Comparison of ENCODE assay signal across 14 cellular contexts in the genomic region with DNA sequence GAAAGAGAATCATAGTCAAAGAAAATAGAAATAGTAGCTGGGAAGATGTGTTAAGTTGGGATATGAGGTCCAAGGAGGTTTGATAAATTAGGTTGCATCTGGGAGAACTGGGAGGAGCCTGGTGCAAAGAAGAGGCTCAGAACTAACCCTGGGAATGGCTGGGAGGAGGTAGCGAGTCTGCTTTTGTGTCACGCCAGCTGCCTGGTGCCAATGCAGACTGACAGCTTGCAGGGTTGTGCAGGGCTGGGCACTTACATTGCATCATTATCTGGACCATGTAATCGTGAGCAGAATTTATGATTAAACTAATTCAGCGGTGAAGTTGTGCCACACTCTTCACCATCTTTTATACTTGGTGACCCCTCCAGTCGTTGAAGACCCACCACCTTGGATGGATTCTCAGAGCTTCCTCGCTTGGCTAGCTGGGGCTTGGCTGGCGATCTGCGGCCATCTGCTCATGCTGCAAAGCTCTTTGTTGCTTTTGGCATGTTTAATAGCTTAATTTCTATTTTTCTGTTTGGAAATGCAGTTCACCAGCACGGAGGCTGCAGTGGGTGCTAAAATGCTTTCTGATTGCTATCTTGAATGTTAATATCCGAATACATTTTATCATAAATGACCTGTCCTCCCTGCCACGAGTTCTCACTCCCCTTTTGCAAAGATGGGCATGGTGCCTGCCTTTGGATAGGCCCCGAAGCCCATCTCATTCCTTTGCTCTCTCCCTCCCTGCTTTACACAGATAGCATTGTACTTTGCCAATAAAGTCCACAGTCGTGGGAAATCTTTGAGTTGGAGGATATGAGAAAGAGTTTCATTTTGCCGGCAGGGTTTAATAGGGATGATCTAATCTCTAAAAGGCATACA.
DNase-seq lines count a peak whose midpoint lies in the region; ATAC-seq lines count a peak whose summit lies in the region.
"Had no signal": no experiment of that assay in that cellular context is flagged by ENCODE, and none has a peak within 500 bp of the region (broad histone marks: within the 10 kb centered on the region; RNA-seq: fewer than 3 reads in every experiment).

No MANE protein-coding gene starts in this region.

- no peak overlapping the region for H4K91ac ChIP-seq in mesenchymal stem cell (ENCODE audit: low read length)

- H3K27me3 Mint-ChIP-seq in activated CD4-positive, alpha-beta T cell treated with anti-CD3 and anti-CD28 coated beads, Interleukin-2, amount 10 ng/mL, durations not matched to agents 24 days and 14 days, result no peaks in the 10 kb centered on the region

- ATAC-seq in Right ventricle myocardium inferior (peak; percentile 65), HG03025 (IDR thresholded peaks at IDR 0.05; ENCODE audit: low FRiP score, unreplicated experiment) (no peak), HG02840 (IDR thresholded peaks at IDR 0.05; ENCODE audit: low FRiP score, unreplicated experiment) (no peak), HG02610 (IDR thresholded peaks at IDR 0.05; ENCODE audit: unreplicated experiment) (no peak)
- ATAC-seq: A549 had no signal

- no peak overlapping the region for H3K27ac Mint-ChIP-seq in activated CD4-positive, alpha-beta T cell treated with anti-CD3 and anti-CD28 coated beads, Interleukin-2, amount 10 ng/mL, durations not matched to agents 24 days and 14 days
- H3K27ac Mint-ChIP-seq: nephron progenitor cell had no signal

- no peaks in the 10 kb centered on the region for H3K36me3 Mint-ChIP-seq in activated CD4-positive, alpha-beta T cell treated with anti-CD3 and anti-CD28 coated beads, Interleukin-2, amount 10 ng/mL, durations not matched to agents 24 days and 14 days (ENCODE audit: low read depth)

- intact Hi-C loops in Right ventricle myocardium inferior (cut with DNase I), result no loop called here
- intact Hi-C loops in cardiac septum (cut with DNase I), result no loop called here
- intact Hi-C loops in activated CD4-positive, alpha-beta T cell treated with anti-CD3 and anti-CD28 coated beads, Interleukin-2, amount 10 ng/mL, durations not matched to agents 24 days and 14 days (cut with micrococcal nuclease), result loop anchor here (10.0 kb wide), 1 partner anchor 195 kb away; no protein-coding TSS in a partner anchor

- H3K4me1 ChIP-seq in mesenchymal stem cell (ENCODE audit: control insufficient read depth, insufficient read depth, low read depth, low read length), result peaks cover 2% of the 10 kb centered on the region
- H3K4me1 ChIP-seq: A549 had no signal

- H2BK12ac ChIP-seq in mesenchymal stem cell (ENCODE audit: low read length in 2 of 2), result no peak overlapping the region

- H3K27me3 ChIP-seq in mesenchymal stem cell (ENCODE audit: control insufficient read depth in 1 of 2, insufficient read depth in 1 of 2, low read length in 2 of 2), result no peaks in the 10 kb centered on the region
- H3K27me3 ChIP-seq: esophagus squamous epithelium had no signal

- peaks cover 45% of the 10 kb centered on the region for H3K4me1 Mint-ChIP-seq in activated CD4-positive, alpha-beta T cell treated with anti-CD3 and anti-CD28 coated beads, Interleukin-2, amount 10 ng/mL, durations not matched to agents 24 days and 14 days

- no peak overlapping the region for H2BK15ac ChIP-seq in mesenchymal stem cell (ENCODE audit: low read depth, poor library complexity, severe bottlenecking)

- DNase-seq in Right ventricle myocardium inferior (ENCODE audit: missing footprints), result peak; percentile 58
- DNase-seq in cardiac septum (ENCODE audit: low spot score), result no peak
- DNase-seq in cerebellar cortex (ENCODE audit: low spot score), result peak; percentile 90
- DNase-seq in mesenchymal stem cell, result no peak
- no peak for DNase-seq in activated CD4-positive, alpha-beta T cell treated with anti-CD3 and anti-CD28 coated beads, Interleukin-2, amount 10 ng/mL, durations not matched to agents 24 days and 14 days
- DNase-seq: esophagus squamous epithelium, kidney glomerular epithelial cell, NCI-H2029 treated with DMSO at 0.1 percent for 48 hours, nephron progenitor cell, RPMI8226 had no signal

- H2BK5ac ChIP-seq in mesenchymal stem cell (ENCODE audit: low read depth, low read length, poor library complexity, severe bottlenecking), result no peak overlapping the region

- peaks cover 0 to 14% of the 10 kb centered on the region in 2 experiments for H3K36me3 ChIP-seq in mesenchymal stem cell (ENCODE audit: control insufficient read depth in 1 of 2, insufficient read depth in 2 of 2, low read depth in 1 of 2, low read length in 2 of 2)
- H3K36me3 ChIP-seq: esophagus squamous epithelium had no signal

- no peak overlapping the region for H4K8ac ChIP-seq in mesenchymal stem cell (ENCODE audit: low read length)

- H3K4me2 ChIP-seq in mesenchymal stem cell (ENCODE audit: low read length, poor library complexity, severe bottlenecking), result no peak overlapping the region
- H3K4me2 ChIP-seq: A549 had no signal

- no peak overlapping the region for H2BK120ac ChIP-seq in mesenchymal stem cell (ENCODE audit: low read depth, low read length)

- H3K14ac ChIP-seq in mesenchymal stem cell (ENCODE audit: low read length in 2 of 2), result no peak overlapping the region

- H3K9ac ChIP-seq in mesenchymal stem cell (ENCODE audit: low read length), result peak overlapping the region; percentile 48

- H3K79me1 ChIP-seq in mesenchymal stem cell (replicated peaks; ENCODE audit: low read length, poor library complexity, severe bottlenecking), result peaks cover 6% of the 10 kb centered on the region

- no peaks in the 10 kb centered on the region for H3K9me3 ChIP-seq in mesenchymal stem cell (ENCODE audit: control insufficient read depth, low read length)
- H3K9me3 ChIP-seq: A549, esophagus squamous epithelium had no signal

- H3K23ac ChIP-seq in mesenchymal stem cell (ENCODE audit: low read length in 2 of 2), result no peak overlapping the region

- H2AFZ ChIP-seq in mesenchymal stem cell (ENCODE audit: low read depth, low read length), result no peak overlapping the region

- H3K18ac ChIP-seq in mesenchymal stem cell (ENCODE audit: low read depth in 1 of 2, low read length in 2 of 2), result no peak overlapping the region

- no peak overlapping the region for H3K4me3 Mint-ChIP-seq in activated CD4-positive, alpha-beta T cell treated with anti-CD3 and anti-CD28 coated beads, Interleukin-2, amount 10 ng/mL, durations not matched to agents 24 days and 14 days
- H3K4me3 Mint-ChIP-seq: nephron progenitor cell had no signal

- H2AK5ac ChIP-seq in mesenchymal stem cell (ENCODE audit: low read length, severe bottlenecking), result no peak overlapping the region

- H3K27ac ChIP-seq in mesenchymal stem cell (ENCODE audit: low read length, poor library complexity, severe bottlenecking), result no peak overlapping the region
- H3K27ac ChIP-seq: A549 had no signal

- no peaks in the 10 kb centered on the region for H3K9me3 Mint-ChIP-seq in activated CD4-positive, alpha-beta T cell treated with anti-CD3 and anti-CD28 coated beads, Interleukin-2, amount 10 ng/mL, durations not matched to agents 24 days and 14 days
- H3K9me3 Mint-ChIP-seq: nephron progenitor cell had no signal

- H3K4ac ChIP-seq in mesenchymal stem cell (ENCODE audit: low read depth in 1 of 2, low read length in 2 of 2), result no peak overlapping the region

- H3K4me3 ChIP-seq in mesenchymal stem cell (ENCODE audit: insufficient read depth in 1 of 2, low read depth in 1 of 2, low read length in 2 of 2), result peak overlapping the region in 1 of 2 experiments; percentile 49
- H3K4me3 ChIP-seq: A549 had no signal

- WGBS in mesenchymal stem cell, result 89% methylated on average over 12 of the region's 14 CpGs

Comparison
In these comparisons a context has a peak if more than half of its experiments do, and no peak if none do; other contexts are left out.
1. DNase-seq: peak in Right ventricle myocardium inferior (single experiment) and cerebellar cortex (single experiment); none in cardiac septum (single experiment), mesenchymal stem cell (single experiment) and activated CD4-positive, alpha-beta T cell treated with anti-CD3 and anti-CD28 coated beads, Interleukin-2, amount 10 ng/mL, durations not matched to agents 24 days and 14 days (single experiment).